In the genomic region with DNA sequence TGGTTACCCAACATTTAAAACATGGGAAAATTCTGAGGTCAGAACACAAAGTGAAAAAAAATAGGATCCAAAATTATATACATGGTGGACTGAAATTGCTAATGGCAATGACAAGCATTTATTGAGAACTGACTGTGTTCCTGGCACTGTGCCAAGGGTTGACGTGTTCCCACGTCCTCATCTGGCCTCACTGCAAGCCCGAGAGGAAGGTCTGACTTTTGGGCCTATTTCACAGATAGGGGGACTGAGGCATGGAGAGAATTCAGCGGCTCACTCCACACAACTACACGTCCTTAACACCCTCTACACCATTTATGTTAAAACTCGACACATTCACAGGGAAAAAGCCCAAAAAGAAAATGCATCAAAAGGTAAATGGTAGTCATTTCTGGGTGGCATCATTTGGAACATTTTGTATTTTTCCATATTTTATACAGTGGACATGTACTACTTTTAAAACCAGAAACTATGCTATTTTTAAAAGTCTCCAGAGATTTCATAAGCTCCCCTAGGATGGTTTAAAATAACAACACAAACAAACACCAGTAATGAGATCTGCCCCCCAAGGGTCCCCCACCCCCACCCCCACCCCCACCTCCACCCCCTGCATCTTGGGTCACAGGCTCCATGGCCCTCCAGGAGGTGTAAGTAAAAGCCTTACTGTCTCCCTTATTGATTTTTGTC, we compare ENCODE assay signal across 1 cellular context.
TF ChIP-seq lines count a peak whose summit lies in the region.

No MANE protein-coding gene starts in this region.

TF ChIP-seq in HEK293, 187 proteins besides CTCF, POLR2A, EP300 and RAD21 (continued from another document and continues in another):
- TF ChIP-seq, protein P1, sequence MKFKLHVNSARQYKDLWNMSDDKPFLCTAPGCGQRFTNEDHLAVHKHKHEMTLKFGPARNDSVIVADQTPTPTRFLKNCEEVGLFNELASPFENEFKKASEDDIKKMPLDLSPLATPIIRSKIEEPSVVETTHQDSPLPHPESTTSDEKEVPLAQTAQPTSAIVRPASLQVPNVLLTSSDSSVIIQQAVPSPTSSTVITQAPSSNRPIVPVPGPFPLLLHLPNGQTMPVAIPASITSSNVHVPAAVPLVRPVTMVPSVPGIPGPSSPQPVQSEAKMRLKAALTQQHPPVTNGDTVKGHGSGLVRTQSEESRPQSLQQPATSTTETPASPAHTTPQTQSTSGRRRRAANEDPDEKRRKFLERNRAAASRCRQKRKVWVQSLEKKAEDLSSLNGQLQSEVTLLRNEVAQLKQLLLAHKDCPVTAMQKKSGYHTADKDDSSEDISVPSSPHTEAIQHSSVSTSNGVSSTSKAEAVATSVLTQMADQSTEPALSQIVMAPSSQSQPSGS (tag by site-specific recombination; IDR thresholded peaks at IDR 0.05; ENCODE audit: low read depth): no peak
- no peak for TF ChIP-seq ZNF266 (tag by site-specific recombination; IDR thresholded peaks at IDR 0.05; ENCODE audit: low read depth)
- TF ChIP-seq, protein P2, sequence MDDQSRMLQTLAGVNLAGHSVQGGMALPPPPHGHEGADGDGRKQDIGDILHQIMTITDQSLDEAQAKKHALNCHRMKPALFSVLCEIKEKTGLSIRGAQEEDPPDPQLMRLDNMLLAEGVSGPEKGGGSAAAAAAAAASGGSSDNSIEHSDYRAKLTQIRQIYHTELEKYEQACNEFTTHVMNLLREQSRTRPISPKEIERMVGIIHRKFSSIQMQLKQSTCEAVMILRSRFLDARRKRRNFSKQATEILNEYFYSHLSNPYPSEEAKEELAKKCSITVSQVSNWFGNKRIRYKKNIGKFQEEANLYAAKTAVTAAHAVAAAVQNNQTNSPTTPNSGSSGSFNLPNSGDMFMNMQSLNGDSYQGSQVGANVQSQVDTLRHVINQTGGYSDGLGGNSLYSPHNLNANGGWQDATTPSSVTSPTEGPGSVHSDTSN (CRISPR knock-in tag; IDR thresholded peaks at IDR 0.05): no peak
- TF ChIP-seq ZNF366 (tag by site-specific recombination; conservative IDR thresholded peaks at IDR 0.05): no peak
- peak; percentile 97 for TF ChIP-seq ZNF544 (tag by site-specific recombination; IDR thresholded peaks at IDR 0.05)
- no peak for TF ChIP-seq ZNF555 (tag by site-specific recombination; conservative IDR thresholded peaks at IDR 0.05)
- TF ChIP-seq ZNF777 (tag by site-specific recombination; IDR thresholded peaks at IDR 0.05; ENCODE audit: borderline replicate concordance): no peak
- peak; percentile 69 for TF ChIP-seq SP7 (tag by site-specific recombination; IDR thresholded peaks at IDR 0.05)
- TF ChIP-seq KLF9 (tag by site-specific recombination; IDR thresholded peaks at IDR 0.05; ENCODE audit: low read depth): no peak
- no peak for TF ChIP-seq ZNF548 (tag by site-specific recombination; IDR thresholded peaks at IDR 0.05)
- TF ChIP-seq HOXC10 (CRISPR knock-in tag; IDR thresholded peaks at IDR 0.05): no peak
- no peak for TF ChIP-seq ZNF621 (tag by site-specific recombination; IDR thresholded peaks at IDR 0.05)
- TF ChIP-seq, protein P3, sequence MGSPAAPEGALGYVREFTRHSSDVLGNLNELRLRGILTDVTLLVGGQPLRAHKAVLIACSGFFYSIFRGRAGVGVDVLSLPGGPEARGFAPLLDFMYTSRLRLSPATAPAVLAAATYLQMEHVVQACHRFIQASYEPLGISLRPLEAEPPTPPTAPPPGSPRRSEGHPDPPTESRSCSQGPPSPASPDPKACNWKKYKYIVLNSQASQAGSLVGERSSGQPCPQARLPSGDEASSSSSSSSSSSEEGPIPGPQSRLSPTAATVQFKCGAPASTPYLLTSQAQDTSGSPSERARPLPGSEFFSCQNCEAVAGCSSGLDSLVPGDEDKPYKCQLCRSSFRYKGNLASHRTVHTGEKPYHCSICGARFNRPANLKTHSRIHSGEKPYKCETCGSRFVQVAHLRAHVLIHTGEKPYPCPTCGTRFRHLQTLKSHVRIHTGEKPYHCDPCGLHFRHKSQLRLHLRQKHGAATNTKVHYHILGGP (tag by site-specific recombination; IDR thresholded peaks at IDR 0.05): peak; percentile 83
- TF ChIP-seq, protein P4, sequence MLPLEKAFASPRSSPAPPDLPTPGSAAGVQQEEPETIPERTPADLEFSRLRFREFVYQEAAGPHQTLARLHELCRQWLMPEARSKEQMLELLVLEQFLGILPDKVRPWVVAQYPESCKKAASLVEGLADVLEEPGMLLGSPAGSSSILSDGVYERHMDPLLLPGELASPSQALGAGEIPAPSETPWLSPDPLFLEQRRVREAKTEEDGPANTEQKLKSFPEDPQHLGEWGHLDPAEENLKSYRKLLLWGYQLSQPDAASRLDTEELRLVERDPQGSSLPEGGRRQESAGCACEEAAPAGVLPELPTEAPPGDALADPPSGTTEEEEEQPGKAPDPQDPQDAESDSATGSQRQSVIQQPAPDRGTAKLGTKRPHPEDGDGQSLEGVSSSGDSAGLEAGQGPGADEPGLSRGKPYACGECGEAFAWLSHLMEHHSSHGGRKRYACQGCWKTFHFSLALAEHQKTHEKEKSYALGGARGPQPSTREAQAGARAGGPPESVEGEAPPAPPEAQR (tag by site-specific recombination; IDR thresholded peaks at IDR 0.05): no peak
- TF ChIP-seq ZNF324 (tag by site-specific recombination; IDR thresholded peaks at IDR 0.05): 0 out of 2 replicates have a peak, but pooled peaks have one; percentile 77
- TF ChIP-seq ZNF175 (tag by site-specific recombination; IDR thresholded peaks at IDR 0.05): no peak
- TF ChIP-seq GLI2 (tag by site-specific recombination; IDR thresholded peaks at IDR 0.05; ENCODE audit: borderline replicate concordance, low read depth): peak; percentile 31; the same call in 1 of the 2 replicates
- TF ChIP-seq ZSCAN16 (tag by site-specific recombination; IDR thresholded peaks at IDR 0.05): no peak
- peak; percentile 73 for TF ChIP-seq ZNF664 (tag by site-specific recombination; IDR thresholded peaks at IDR 0.05)
- TF ChIP-seq ZNF830 (tag by site-specific recombination; IDR thresholded peaks at IDR 0.05; ENCODE audit: low read depth): peak; percentile 80
- TF ChIP-seq, protein P5, sequence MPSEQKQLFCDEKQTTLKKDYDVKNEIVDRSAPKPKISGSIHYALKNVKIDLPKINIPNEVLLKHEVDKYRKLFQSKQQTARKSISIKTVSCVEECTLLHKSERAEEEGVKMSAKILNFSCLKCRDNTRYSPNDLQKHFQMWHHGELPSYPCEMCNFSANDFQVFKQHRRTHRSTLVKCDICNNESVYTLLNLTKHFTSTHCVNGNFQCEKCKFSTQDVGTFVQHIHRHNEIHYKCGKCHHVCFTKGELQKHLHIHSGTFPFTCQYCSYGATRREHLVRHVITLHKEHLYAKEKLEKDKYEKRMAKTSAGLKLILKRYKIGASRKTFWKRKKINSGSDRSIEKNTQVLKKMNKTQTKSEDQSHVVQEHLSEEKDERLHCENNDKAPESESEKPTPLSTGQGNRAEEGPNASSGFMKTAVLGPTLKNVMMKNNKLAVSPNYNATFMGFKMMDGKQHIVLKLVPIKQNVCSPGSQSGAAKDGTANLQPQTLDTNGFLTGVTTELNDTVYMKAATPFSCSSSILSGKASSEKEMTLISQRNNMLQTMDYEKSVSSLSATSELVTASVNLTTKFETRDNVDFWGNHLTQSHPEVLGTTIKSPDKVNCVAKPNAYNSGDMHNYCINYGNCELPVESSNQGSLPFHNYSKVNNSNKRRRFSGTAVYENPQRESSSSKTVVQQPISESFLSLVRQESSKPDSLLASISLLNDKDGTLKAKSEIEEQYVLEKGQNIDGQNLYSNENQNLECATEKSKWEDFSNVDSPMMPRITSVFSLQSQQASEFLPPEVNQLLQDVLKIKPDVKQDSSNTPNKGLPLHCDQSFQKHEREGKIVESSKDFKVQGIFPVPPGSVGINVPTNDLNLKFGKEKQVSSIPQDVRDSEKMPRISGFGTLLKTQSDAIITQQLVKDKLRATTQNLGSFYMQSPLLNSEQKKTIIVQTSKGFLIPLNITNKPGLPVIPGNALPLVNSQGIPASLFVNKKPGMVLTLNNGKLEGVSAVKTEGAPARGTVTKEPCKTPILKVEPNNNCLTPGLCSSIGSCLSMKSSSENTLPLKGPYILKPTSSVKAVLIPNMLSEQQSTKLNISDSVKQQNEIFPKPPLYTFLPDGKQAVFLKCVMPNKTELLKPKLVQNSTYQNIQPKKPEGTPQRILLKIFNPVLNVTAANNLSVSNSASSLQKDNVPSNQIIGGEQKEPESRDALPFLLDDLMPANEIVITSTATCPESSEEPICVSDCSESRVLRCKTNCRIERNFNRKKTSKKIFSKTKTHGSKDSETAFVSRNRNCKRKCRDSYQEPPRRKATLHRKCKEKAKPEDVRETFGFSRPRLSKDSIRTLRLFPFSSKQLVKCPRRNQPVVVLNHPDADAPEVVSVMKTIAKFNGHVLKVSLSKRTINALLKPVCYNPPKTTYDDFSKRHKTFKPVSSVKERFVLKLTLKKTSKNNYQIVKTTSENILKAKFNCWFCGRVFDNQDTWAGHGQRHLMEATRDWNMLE (tag by site-specific recombination; conservative IDR thresholded peaks at IDR 0.05; ENCODE audit: low read depth): no peak
- no peak for TF ChIP-seq FEZF1 (tag by site-specific recombination; IDR thresholded peaks at IDR 0.05)
- no peak for TF ChIP-seq ZNF335 (tag by site-specific recombination; conservative IDR thresholded peaks at IDR 0.05)
- no peak for TF ChIP-seq ZNF114 (tag by site-specific recombination; IDR thresholded peaks at IDR 0.05)
- no peak for TF ChIP-seq ZBTB1 (tag by site-specific recombination; IDR thresholded peaks at IDR 0.05)
- TF ChIP-seq ZNF169 (tag by site-specific recombination; IDR thresholded peaks at IDR 0.05): no peak
- 0 out of 2 replicates have a peak, but pooled peaks have one; percentile 58 for TF ChIP-seq ZNF311 (tag by site-specific recombination; IDR thresholded peaks at IDR 0.05; ENCODE audit: borderline replicate concordance)
- no peak for TF ChIP-seq ZNF707 (tag by site-specific recombination; IDR thresholded peaks at IDR 0.05)
- TF ChIP-seq BCL11B (tag by site-specific recombination; IDR thresholded peaks at IDR 0.05; ENCODE audit: low read depth): no peak
- no peak for TF ChIP-seq ZNF391 (tag by site-specific recombination; IDR thresholded peaks at IDR 0.05; ENCODE audit: borderline replicate concordance, low read depth)
- TF ChIP-seq ZNF354C (tag by site-specific recombination; IDR thresholded peaks at IDR 0.05; ENCODE audit: borderline replicate concordance, low read depth): no peak
- TF ChIP-seq, protein P6, sequence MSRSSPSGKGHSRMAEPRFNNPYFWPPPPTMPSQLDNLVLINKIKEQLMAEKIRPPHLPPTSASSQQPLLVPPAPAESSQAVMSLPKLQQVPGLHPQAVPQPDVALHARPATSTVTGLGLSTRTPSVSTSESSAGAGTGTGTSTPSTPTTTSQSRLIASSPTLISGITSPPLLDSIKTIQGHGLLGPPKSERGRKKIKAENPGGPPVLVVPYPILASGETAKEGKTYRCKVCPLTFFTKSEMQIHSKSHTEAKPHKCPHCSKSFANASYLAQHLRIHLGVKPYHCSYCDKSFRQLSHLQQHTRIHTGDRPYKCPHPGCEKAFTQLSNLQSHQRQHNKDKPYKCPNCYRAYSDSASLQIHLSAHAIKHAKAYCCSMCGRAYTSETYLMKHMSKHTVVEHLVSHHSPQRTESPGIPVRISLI (tag by site-specific recombination; IDR thresholded peaks at IDR 0.05): no peak
- no peak for TF ChIP-seq ZNF785 (tag by site-specific recombination; IDR thresholded peaks at IDR 0.05)
- TF ChIP-seq KLF8 (tag by site-specific recombination; IDR thresholded peaks at IDR 0.05): 0 out of 2 replicates have a peak, but pooled peaks have one; percentile 42
- TF ChIP-seq ZFP41 (tag by site-specific recombination; IDR thresholded peaks at IDR 0.05; ENCODE audit: borderline replicate concordance): no peak
- TF ChIP-seq, protein P7, sequence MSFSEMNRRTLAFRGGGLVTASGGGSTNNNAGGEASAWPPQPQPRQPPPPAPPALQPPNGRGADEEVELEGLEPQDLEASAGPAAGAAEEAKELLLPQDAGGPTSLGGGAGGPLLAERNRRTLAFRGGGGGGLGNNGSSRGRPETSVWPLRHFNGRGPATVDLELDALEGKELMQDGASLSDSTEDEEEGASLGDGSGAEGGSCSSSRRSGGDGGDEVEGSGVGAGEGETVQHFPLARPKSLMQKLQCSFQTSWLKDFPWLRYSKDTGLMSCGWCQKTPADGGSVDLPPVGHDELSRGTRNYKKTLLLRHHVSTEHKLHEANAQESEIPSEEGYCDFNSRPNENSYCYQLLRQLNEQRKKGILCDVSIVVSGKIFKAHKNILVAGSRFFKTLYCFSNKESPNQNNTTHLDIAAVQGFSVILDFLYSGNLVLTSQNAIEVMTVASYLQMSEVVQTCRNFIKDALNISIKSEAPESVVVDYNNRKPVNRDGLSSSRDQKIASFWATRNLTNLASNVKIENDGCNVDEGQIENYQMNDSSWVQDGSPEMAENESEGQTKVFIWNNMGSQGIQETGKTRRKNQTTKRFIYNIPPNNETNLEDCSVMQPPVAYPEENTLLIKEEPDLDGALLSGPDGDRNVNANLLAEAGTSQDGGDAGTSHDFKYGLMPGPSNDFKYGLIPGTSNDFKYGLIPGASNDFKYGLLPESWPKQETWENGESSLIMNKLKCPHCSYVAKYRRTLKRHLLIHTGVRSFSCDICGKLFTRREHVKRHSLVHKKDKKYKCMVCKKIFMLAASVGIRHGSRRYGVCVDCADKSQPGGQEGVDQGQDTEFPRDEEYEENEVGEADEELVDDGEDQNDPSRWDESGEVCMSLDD (tag by site-specific recombination; IDR thresholded peaks at IDR 0.05): no peak
- TF ChIP-seq ZNF221 (tag by site-specific recombination; IDR thresholded peaks at IDR 0.05; ENCODE audit: borderline replicate concordance): peak; percentile 95; the same call in 1 of the 2 replicates
- peak; percentile 68; the same call in 1 of the 2 replicates for TF ChIP-seq ZNF629 (tag by site-specific recombination; IDR thresholded peaks at IDR 0.05)
- no peak for TF ChIP-seq ZFP3 (tag by site-specific recombination; IDR thresholded peaks at IDR 0.05; ENCODE audit: low read depth)
- TF ChIP-seq ZFP69B (tag by site-specific recombination; IDR thresholded peaks at IDR 0.05): 0 out of 2 replicates have a peak, but pooled peaks have one; percentile 47
- peak; percentile 99 for TF ChIP-seq ZNF660 (tag by site-specific recombination; IDR thresholded peaks at IDR 0.05)
- no peak; the same call in 1 of the 2 replicates for TF ChIP-seq ZXDB (tag by site-specific recombination; IDR thresholded peaks at IDR 0.05)
- TF ChIP-seq, protein P8, sequence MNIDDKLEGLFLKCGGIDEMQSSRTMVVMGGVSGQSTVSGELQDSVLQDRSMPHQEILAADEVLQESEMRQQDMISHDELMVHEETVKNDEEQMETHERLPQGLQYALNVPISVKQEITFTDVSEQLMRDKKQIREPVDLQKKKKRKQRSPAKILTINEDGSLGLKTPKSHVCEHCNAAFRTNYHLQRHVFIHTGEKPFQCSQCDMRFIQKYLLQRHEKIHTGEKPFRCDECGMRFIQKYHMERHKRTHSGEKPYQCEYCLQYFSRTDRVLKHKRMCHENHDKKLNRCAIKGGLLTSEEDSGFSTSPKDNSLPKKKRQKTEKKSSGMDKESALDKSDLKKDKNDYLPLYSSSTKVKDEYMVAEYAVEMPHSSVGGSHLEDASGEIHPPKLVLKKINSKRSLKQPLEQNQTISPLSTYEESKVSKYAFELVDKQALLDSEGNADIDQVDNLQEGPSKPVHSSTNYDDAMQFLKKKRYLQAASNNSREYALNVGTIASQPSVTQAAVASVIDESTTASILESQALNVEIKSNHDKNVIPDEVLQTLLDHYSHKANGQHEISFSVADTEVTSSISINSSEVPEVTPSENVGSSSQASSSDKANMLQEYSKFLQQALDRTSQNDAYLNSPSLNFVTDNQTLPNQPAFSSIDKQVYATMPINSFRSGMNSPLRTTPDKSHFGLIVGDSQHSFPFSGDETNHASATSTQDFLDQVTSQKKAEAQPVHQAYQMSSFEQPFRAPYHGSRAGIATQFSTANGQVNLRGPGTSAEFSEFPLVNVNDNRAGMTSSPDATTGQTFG (tag by site-specific recombination; IDR thresholded peaks at IDR 0.05; ENCODE audit: borderline replicate concordance): 0 out of 2 replicates have a peak, but pooled peaks have one; percentile 33
- no peak; the same call in 1 of the 2 replicates for TF ChIP-seq ZBTB17 (tag by site-specific recombination; IDR thresholded peaks at IDR 0.05)
- peak; percentile 25; the same call in 1 of the 2 replicates for TF ChIP-seq ZEB2 (tag by site-specific recombination; IDR thresholded peaks at IDR 0.05)
